In genomic region chr19:38011426-38011825, GRCh38 we compare ENCODE assay signal across 14 cellular contexts.
"Had no signal": no experiment of that assay in that cellular context is flagged by ENCODE, and none has a peak within 500 bp of the region (broad histone marks: within the 10 kb centered on the region; RNA-seq: fewer than 3 reads in every experiment).

No MANE protein-coding gene starts in this region.

- H3K4me3 Mint-ChIP-seq: activated CD8-positive, alpha-beta T cell treated with anti-CD3 and anti-CD28 coated beads for 36 hours; activated naive CD8-positive, alpha-beta T cell treated with anti-CD3 and anti-CD28 coated beads, Interleukin-2, amount 10 ng/mL, durations not matched to agents 7 days and 5 days; dendritic cell treated with granulocyte-macrophage colony-stimulating factor and Interleukin-4, amounts not matched to agents 40 ng/mL and 50 ng/mL, for 4 days; immature natural killer cell; T-cell had no signal

- ATAC-seq: activated CD8-positive, alpha-beta T cell treated with anti-CD3 and anti-CD28 coated beads for 36 hours; heart left ventricle; pancreas; sciatic nerve; T-cell had no signal

- H3K36me3 ChIP-seq: breast epithelium, heart left ventricle, pancreas had no signal

- DNase-seq: activated CD8-positive, alpha-beta memory T cell treated with anti-CD3 and anti-CD28 coated beads, Interleukin-2, amount 50 U/mL, for 4 hours; activated CD8-positive, alpha-beta T cell treated with anti-CD3 and anti-CD28 coated beads for 36 hours; activated naive CD8-positive, alpha-beta T cell treated with anti-CD3 and anti-CD28 coated beads, Interleukin-2, amount 10 ng/mL, durations not matched to agents 7 days and 5 days; anterior cingulate cortex; effector memory CD4-positive, alpha-beta T cell; heart left ventricle; immature natural killer cell; pancreas; T-cell; T-helper 9 cell had no signal

- H3K36me3 Mint-ChIP-seq: immature natural killer cell had no signal

- H3K4me1 ChIP-seq: breast epithelium, heart left ventricle, pancreas had no signal

- H3K27ac ChIP-seq: breast epithelium, epithelial cell of prostate, heart left ventricle, pancreas had no signal

- H3K27me3 ChIP-seq: breast epithelium, heart left ventricle, pancreas had no signal

- H3K27ac Mint-ChIP-seq: activated CD8-positive, alpha-beta T cell treated with anti-CD3 and anti-CD28 coated beads for 36 hours; activated naive CD8-positive, alpha-beta T cell treated with anti-CD3 and anti-CD28 coated beads, Interleukin-2, amount 10 ng/mL, durations not matched to agents 7 days and 5 days; dendritic cell treated with granulocyte-macrophage colony-stimulating factor and Interleukin-4, amounts not matched to agents 40 ng/mL and 50 ng/mL, for 4 days had no signal

- H3K4me1 Mint-ChIP-seq: activated naive CD8-positive, alpha-beta T cell treated with anti-CD3 and anti-CD28 coated beads, Interleukin-2, amount 10 ng/mL, durations not matched to agents 7 days and 5 days had no signal

- H3K9me3 ChIP-seq: breast epithelium, heart left ventricle, pancreas had no signal

- H3K9me3 Mint-ChIP-seq: activated CD8-positive, alpha-beta T cell treated with anti-CD3 and anti-CD28 coated beads for 36 hours; activated naive CD8-positive, alpha-beta T cell treated with anti-CD3 and anti-CD28 coated beads, Interleukin-2, amount 10 ng/mL, durations not matched to agents 7 days and 5 days; dendritic cell treated with granulocyte-macrophage colony-stimulating factor and Interleukin-4, amounts not matched to agents 40 ng/mL and 50 ng/mL, for 4 days; immature natural killer cell; T-cell had no signal

- H3K27me3 Mint-ChIP-seq: activated CD8-positive, alpha-beta T cell treated with anti-CD3 and anti-CD28 coated beads for 36 hours; activated naive CD8-positive, alpha-beta T cell treated with anti-CD3 and anti-CD28 coated beads, Interleukin-2, amount 10 ng/mL, durations not matched to agents 7 days and 5 days; dendritic cell treated with granulocyte-macrophage colony-stimulating factor and Interleukin-4, amounts not matched to agents 40 ng/mL and 50 ng/mL, for 4 days; T-cell had no signal

- H3K4me3 ChIP-seq: breast epithelium, heart left ventricle, pancreas had no signal
